In the genomic region with DNA sequence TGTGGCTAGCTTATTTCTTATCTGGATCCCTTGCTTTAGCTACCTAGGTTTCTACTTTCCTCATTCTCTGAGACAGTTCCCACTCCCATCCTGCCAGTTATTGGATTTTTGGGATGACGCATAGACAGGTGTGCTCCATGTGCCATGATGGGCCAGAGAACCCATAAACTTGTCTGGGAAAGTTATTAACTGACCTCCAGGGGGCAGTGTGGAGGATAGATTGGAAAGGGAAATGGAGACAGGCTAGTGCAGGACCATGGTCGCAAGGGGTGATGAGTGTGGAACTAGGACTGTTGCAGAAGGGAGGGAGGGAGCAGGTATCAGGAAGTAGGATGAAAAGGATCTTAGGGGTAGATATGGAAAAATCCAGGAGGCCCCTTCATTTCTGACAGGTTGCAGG, we compare ENCODE assay signal across 8 cellular contexts.
A peak's percentile ranks its signal among the peaks of the same experiment; 100 is the strongest.
DNase-seq lines count a peak whose midpoint lies in the region; ATAC-seq and TF ChIP-seq lines count a peak whose summit lies in the region.

No MANE protein-coding gene starts in this region.

- intact Hi-C loops in posterior vena cava (cut with DNase I), result loop anchor here in 1 of 2 donors (10.0 kb wide), 1 partner anchor 189 kb away; no protein-coding TSS in a partner anchor

- H3K27ac ChIP-seq in coronary artery, result no peak overlapping the region

- H3K4me3 ChIP-seq in cardiac fibroblast (replicated peaks in 1 of 2; ENCODE audit: low read depth in 2 of 2, low read length in 2 of 2) (no peak overlapping the region), coronary artery (no peak overlapping the region)

- no peak for ATAC-seq in HG03521 (IDR thresholded peaks at IDR 0.05; ENCODE audit: unreplicated experiment)

- DNase-seq in COLO829 (ENCODE audit: low spot score), result peak; percentile 48
- DNase-seq in GM19238 (ENCODE audit: insufficient read length, low spot score), result peak; percentile 55
- DNase-seq in NCI-H748 treated with DMSO at 0.1 percent for 48 hours (lab: John Stamatoyannopoulos, UW), result peak; percentile 46
- peak; percentile 8 to 31 for DNase-seq in cardiac fibroblast (ENCODE audit: low read depth in 2 of 2)
- peak; percentile 32 for DNase-seq in mucosa of gallbladder (ENCODE audit: low spot score)
- DNase-seq in posterior vena cava (ENCODE audit: low spot score), result no peak
- no peak for DNase-seq in coronary artery (ENCODE audit: low spot score)

- TF ChIP-seq CTCF in cardiac fibroblast (IDR thresholded peaks at IDR 0.05; ENCODE audit: low read depth, low read length) (peak; percentile 28), coronary artery (IDR thresholded peaks at IDR 0.05) (no peak)

Comparison
In these comparisons a context has a peak if more than half of its experiments do, and no peak if none do; other contexts are left out.
1. DNase-seq: peak in COLO829 (single experiment), GM19238 (single experiment), NCI-H748 treated with DMSO at 0.1 percent for 48 hours (single experiment), cardiac fibroblast (2 of 2) and mucosa of gallbladder (single experiment); none in posterior vena cava (single experiment) and coronary artery (single experiment).